In genomic region chr19:4295972-4296771, GRCh38 we compare ENCODE assay signal across 13 cellular contexts. TPM values are rescaled to one million over a fixed set of nuclear protein-coding genes. Genes with fewer than 3 reads are reported as not detected.
DNase-seq lines count a peak whose midpoint lies in the region; ATAC-seq and TF ChIP-seq lines count a peak whose summit lies in the region.
"Had no signal": no experiment of that assay in that cellular context is flagged by ENCODE, and none has a peak within 500 bp of the region (broad histone marks: within the 10 kb centered on the region; RNA-seq: fewer than 3 reads in every experiment).

No MANE protein-coding gene starts in this region.

- no peak overlapping the region for H3K9ac ChIP-seq in trophoblast cell (ENCODE audit: low read length)

- DNase-seq in H4 (ENCODE audit: low spot score) (peak; percentile 66), NCI-H2081 treated with DMSO at 0.1 percent for 48 hours (lab: John Stamatoyannopoulos, UW) (peak; percentile 43), activated B cell treated with CpG ODN at 0.5 μM for 24 hours (no peak), trophoblast cell (no peak), chondrocyte (ENCODE audit: low spot score) (no peak), Caco-2 (no peak)
- no peak for DNase-seq in activated T-helper 1 cell treated with anti-CD3 and anti-CD28 coated beads, Interleukin-12 subunit alpha, Interleukin-12 subunit beta, Interleukin-2, Interleukin-4 antibody, amounts not matched to agents 30 ng/mL and 10 ng/mL and 1 ng/mL, durations not matched to agents 14 hours and 24 hours and 36 hours (ENCODE audit: low spot score)
- DNase-seq: spleen had no signal

- H3K23ac ChIP-seq in trophoblast cell (ENCODE audit: low read length), result no peak overlapping the region

- H3K36me3 ChIP-seq in trophoblast cell (ENCODE audit: control insufficient read depth in 1 of 2, insufficient read depth in 2 of 2, low read length in 2 of 2), result no peaks in the 10 kb centered on the region
- H3K36me3 ChIP-seq in Caco-2 (ENCODE audit: control insufficient read depth, insufficient read depth, low read length), result no peaks in the 10 kb centered on the region
- H3K36me3 ChIP-seq: SJSA1, spleen had no signal

- no peak overlapping the region for H3K18ac ChIP-seq in trophoblast cell (ENCODE audit: low read length)

- H2BK120ac ChIP-seq in trophoblast cell (ENCODE audit: insufficient read depth, low read length, poor library complexity), result no peak overlapping the region

- no peaks in the 10 kb centered on the region for H3K4me1 Mint-ChIP-seq in activated B cell treated with CpG ODN at 0.5 μM for 24 hours
- H3K4me1 Mint-ChIP-seq in chondrocyte (ENCODE audit: low read depth), result no peaks in the 10 kb centered on the region
- H3K4me1 Mint-ChIP-seq in Caco-2 (ENCODE audit: low read depth, unreplicated experiment), result peaks cover under 1% of the 10 kb centered on the region
- H3K4me1 Mint-ChIP-seq in activated T-helper 1 cell treated with anti-CD3 and anti-CD28 coated beads, Interleukin-12 subunit alpha, Interleukin-12 subunit beta, Interleukin-2, Interleukin-4 antibody, amounts not matched to agents 30 ng/mL and 10 ng/mL and 1 ng/mL, durations not matched to agents 14 hours and 24 hours and 36 hours (ENCODE audit: low read depth), result peaks cover 18% of the 10 kb centered on the region
- H3K4me1 Mint-ChIP-seq: memory B cell had no signal

- H3K36me3 Mint-ChIP-seq in activated B cell treated with CpG ODN at 0.5 μM for 24 hours (ENCODE audit: low read depth) (no peaks in the 10 kb centered on the region), chondrocyte (ENCODE audit: low read depth) (no peaks in the 10 kb centered on the region), Caco-2 (ENCODE audit: insufficient read depth, unreplicated experiment) (no peaks in the 10 kb centered on the region)
- H3K36me3 Mint-ChIP-seq in activated T-helper 1 cell treated with anti-CD3 and anti-CD28 coated beads, Interleukin-12 subunit alpha, Interleukin-12 subunit beta, Interleukin-2, Interleukin-4 antibody, amounts not matched to agents 30 ng/mL and 10 ng/mL and 1 ng/mL, durations not matched to agents 14 hours and 24 hours and 36 hours (ENCODE audit: low read depth), result no peaks in the 10 kb centered on the region
- H3K36me3 Mint-ChIP-seq: stimulated activated memory B cell treated with anti-CD40 and anti-IgM and Interleukin-4, amounts not matched to agents 10 μg/mL and 1 μg/mL and 100 μg/mL, for 72 hours had no signal

- TF ChIP-seq CTCF in activated B cell treated with CpG ODN at 0.5 μM for 24 hours (IDR thresholded peaks at IDR 0.05) (no peak), chondrocyte (IDR thresholded peaks at IDR 0.05) (no peak), Caco-2 (IDR thresholded peaks at IDR 0.05; ENCODE audit: insufficient read depth in 1 of 2, low read depth in 1 of 2, low read length in 1 of 2, severe bottlenecking in 1 of 2, unreplicated experiment in 1 of 2) (no peak)

- H3K4me2 ChIP-seq in trophoblast cell (ENCODE audit: low read length), result no peak overlapping the region

- H3K27me3 Mint-ChIP-seq in activated B cell treated with CpG ODN at 0.5 μM for 24 hours (peaks cover 5% of the 10 kb centered on the region), chondrocyte (ENCODE audit: low read depth) (peaks cover 2% of the 10 kb centered on the region), Caco-2 (ENCODE audit: insufficient read depth, unreplicated experiment) (no peaks in the 10 kb centered on the region)
- H3K27me3 Mint-ChIP-seq in activated T-helper 1 cell treated with anti-CD3 and anti-CD28 coated beads, Interleukin-12 subunit alpha, Interleukin-12 subunit beta, Interleukin-2, Interleukin-4 antibody, amounts not matched to agents 30 ng/mL and 10 ng/mL and 1 ng/mL, durations not matched to agents 14 hours and 24 hours and 36 hours (ENCODE audit: insufficient read depth), result no peaks in the 10 kb centered on the region

- peak overlapping the region; percentile 39 for H3K4me3 ChIP-seq in trophoblast cell (ENCODE audit: low read depth, low read length)
- no peak overlapping the region for H3K4me3 ChIP-seq in Caco-2 (ENCODE audit: low read depth, low read length)
- H3K4me3 ChIP-seq: SJSA1, spleen had no signal

- no peaks in the 10 kb centered on the region for H3K79me2 ChIP-seq in trophoblast cell (ENCODE audit: control insufficient read depth, insufficient read depth, low read length, poor library complexity)

- intact Hi-C loops in activated B cell treated with CpG ODN at 0.5 μM for 24 hours (cut with micrococcal nuclease), result no loop called here
- intact Hi-C loops in Caco-2 (cut with micrococcal nuclease; ENCODE audit: unreplicated experiment), result no loop called here
- intact Hi-C loops in activated T-helper 1 cell treated with anti-CD3 and anti-CD28 coated beads, Interleukin-12 subunit alpha, Interleukin-12 subunit beta, Interleukin-2, Interleukin-4 antibody, amounts not matched to agents 30 ng/mL and 10 ng/mL and 1 ng/mL, durations not matched to agents 14 hours and 24 hours and 36 hours (cut with micrococcal nuclease), result no loop called here

- H3K27ac ChIP-seq in trophoblast cell (ENCODE audit: low read depth, low read length), result no peak overlapping the region
- H3K27ac ChIP-seq: SJSA1, spleen had no signal

- H3K9me3 Mint-ChIP-seq in activated B cell treated with CpG ODN at 0.5 μM for 24 hours (no peaks in the 10 kb centered on the region), chondrocyte (ENCODE audit: low read depth) (no peaks in the 10 kb centered on the region), Caco-2 (ENCODE audit: unreplicated experiment) (no peaks in the 10 kb centered on the region)
- H3K9me3 Mint-ChIP-seq in activated T-helper 1 cell treated with anti-CD3 and anti-CD28 coated beads, Interleukin-12 subunit alpha, Interleukin-12 subunit beta, Interleukin-2, Interleukin-4 antibody, amounts not matched to agents 30 ng/mL and 10 ng/mL and 1 ng/mL, durations not matched to agents 14 hours and 24 hours and 36 hours, result no peaks in the 10 kb centered on the region
- H3K9me3 Mint-ChIP-seq: stimulated activated memory B cell treated with anti-CD40 and anti-IgM and Interleukin-4, amounts not matched to agents 10 μg/mL and 1 μg/mL and 100 μg/mL, for 72 hours had no signal

- ATAC-seq in activated B cell treated with CpG ODN at 0.5 μM for 24 hours (ENCODE audit: low read depth) (peak; percentile 37), GM18505 (IDR thresholded peaks at IDR 0.05; ENCODE audit: unreplicated experiment) (no peak)
- ATAC-seq: stimulated activated memory B cell treated with anti-CD40 and anti-IgM and Interleukin-4, amounts not matched to agents 10 μg/mL and 1 μg/mL and 100 μg/mL, for 72 hours had no signal

- POLR2A ChIA-PET in activated B cell treated with CpG ODN at 0.5 μM for 24 hours (lab: Charles Lee) (interaction anchor here (0.6 kb wide), 1 partner anchor 1150 kb away, joined by 3 read pairs; no protein-coding TSS in a partner anchor), Caco-2 (lab: Charles Lee) (interaction anchor here (0.6 to 0.7 kb wide), 2 partner anchors 29 to 47 kb away, joined by 3 read pairs; partner anchors contain the start of gene MPND)

- H4K12ac ChIP-seq in trophoblast cell (ENCODE audit: low read depth, low read length), result no peak overlapping the region

- H3K14ac ChIP-seq in trophoblast cell (ENCODE audit: low read length), result no peak overlapping the region

- H4K8ac ChIP-seq in trophoblast cell (ENCODE audit: low read depth, low read length), result no peak overlapping the region

- H3K4ac ChIP-seq in trophoblast cell (ENCODE audit: low read depth, low read length), result no peak overlapping the region

- H2BK5ac ChIP-seq in trophoblast cell (ENCODE audit: low read depth, low read length, poor library complexity), result no peak overlapping the region

- H3K4me1 ChIP-seq in trophoblast cell (ENCODE audit: control insufficient read depth in 1 of 2, insufficient read depth in 2 of 2, low read length in 2 of 2) (no peaks in the 10 kb centered on the region), Caco-2 (no peaks in the 10 kb centered on the region)
- H3K4me1 ChIP-seq: SJSA1, spleen had no signal

- TF ChIP-seq POLR2A in GM18505 (IDR thresholded peaks at IDR 0.05; ENCODE audit: borderline replicate concordance, extremely low read depth, insufficient read depth, insufficient read length), result no peak

- H2BK12ac ChIP-seq in trophoblast cell (ENCODE audit: low read length), result no peak overlapping the region

- H3K9me3 ChIP-seq in trophoblast cell (ENCODE audit: insufficient read depth, low read depth, low read length) (peaks cover 3% of the 10 kb centered on the region), Caco-2 (no peaks in the 10 kb centered on the region)
- H3K9me3 ChIP-seq: SJSA1, spleen had no signal

- H2AFZ ChIP-seq in trophoblast cell (ENCODE audit: insufficient read depth, low read length, poor library complexity), result no peak overlapping the region

- H4K91ac ChIP-seq in trophoblast cell (ENCODE audit: low read depth, low read length), result no peak overlapping the region

- WGBS in trophoblast cell (ENCODE audit: extremely low coverage, insufficient coverage, insufficient read length), result no CpG with 5 or more reads among the region's 14 CpGs

- CTCF ChIA-PET in activated B cell treated with CpG ODN at 0.5 μM for 24 hours (lab: Charles Lee) (no interaction called here), Caco-2 (lab: Charles Lee) (interaction anchor here (0.6 to 0.7 kb wide), 3 partner anchors 13 to 991 kb away, joined by 3 to 5 read pairs (median 3); no protein-coding TSS in a partner anchor)

- H3K4me3 Mint-ChIP-seq in activated B cell treated with CpG ODN at 0.5 μM for 24 hours (no peak overlapping the region), chondrocyte (ENCODE audit: unreplicated experiment) (no peak overlapping the region), Caco-2 (ENCODE audit: unreplicated experiment) (no peak overlapping the region)
- no peak overlapping the region for H3K4me3 Mint-ChIP-seq in activated T-helper 1 cell treated with anti-CD3 and anti-CD28 coated beads, Interleukin-12 subunit alpha, Interleukin-12 subunit beta, Interleukin-2, Interleukin-4 antibody, amounts not matched to agents 30 ng/mL and 10 ng/mL and 1 ng/mL, durations not matched to agents 14 hours and 24 hours and 36 hours
- H3K4me3 Mint-ChIP-seq: memory B cell; stimulated activated memory B cell treated with anti-CD40 and anti-IgM and Interleukin-4, amounts not matched to agents 10 μg/mL and 1 μg/mL and 100 μg/mL, for 72 hours had no signal

- H3K27ac Mint-ChIP-seq in activated B cell treated with CpG ODN at 0.5 μM for 24 hours (no peak overlapping the region), chondrocyte (ENCODE audit: unreplicated experiment) (no peak overlapping the region), Caco-2 (ENCODE audit: unreplicated experiment) (no peak overlapping the region)
- no peak overlapping the region for H3K27ac Mint-ChIP-seq in activated T-helper 1 cell treated with anti-CD3 and anti-CD28 coated beads, Interleukin-12 subunit alpha, Interleukin-12 subunit beta, Interleukin-2, Interleukin-4 antibody, amounts not matched to agents 30 ng/mL and 10 ng/mL and 1 ng/mL, durations not matched to agents 14 hours and 24 hours and 36 hours
- H3K27ac Mint-ChIP-seq: memory B cell; stimulated activated memory B cell treated with anti-CD40 and anti-IgM and Interleukin-4, amounts not matched to agents 10 μg/mL and 1 μg/mL and 100 μg/mL, for 72 hours had no signal

- H2AK5ac ChIP-seq in trophoblast cell (ENCODE audit: low read length), result no peak overlapping the region

- BruUV-seq in Caco-2 (replicated peaks; lab: Mats Ljungman, UMichigan), result no TSS peak

- no peaks in the 10 kb centered on the region for H3K27me3 ChIP-seq in trophoblast cell (ENCODE audit: insufficient read depth, low read length)
- no peaks in the 10 kb centered on the region for H3K27me3 ChIP-seq in Caco-2 (replicated peaks; ENCODE audit: control insufficient read depth, insufficient read depth, low read length)

- H3K79me1 ChIP-seq in trophoblast cell (ENCODE audit: low read length), result no peaks in the 10 kb centered on the region

RNA-seq across cellular contexts. Expression of gene TMIGD2, which starts 6.0 kb away (rescaled TPM):
- total RNA-seq in H4 (2014; rRNA removed; shearing (Covaris generic)), result not detected in 2 replicates
- total RNA-seq in activated B cell treated with CpG ODN at 0.5 μM for 24 hours (not detected in 2 replicates), chondrocyte (not detected in 3 replicates), Caco-2 (2022) (not detected in 2 replicates)
- polyA plus RNA-seq in trophoblast cell (2013), result 0.89 and 1.2 TPM in 2 replicates
- 11.0 and 13.2 TPM in 2 replicates for total RNA-seq in activated T-helper 1 cell treated with anti-CD3 and anti-CD28 coated beads, Interleukin-12 subunit alpha, Interleukin-12 subunit beta, Interleukin-2, Interleukin-4 antibody, amounts not matched to agents 30 ng/mL and 10 ng/mL and 1 ng/mL, durations not matched to agents 14 hours and 24 hours and 36 hours
- total RNA-seq: G401, SJSA1 had no signal

RNA-seq across cellular contexts. Expression of gene FSD1, which starts 8.2 kb away (rescaled TPM):
- 19.0 and 26.7 TPM in 2 replicates for total RNA-seq in H4 (2014; rRNA removed; shearing (Covaris generic))
- total RNA-seq in activated B cell treated with CpG ODN at 0.5 μM for 24 hours (1.4 and 2.6 TPM in 2 replicates), chondrocyte (8.8 to 13.7 TPM (median 11.6 TPM) in 3 replicates), Caco-2 (2022) (9.0 and 15.6 TPM in 2 replicates)
- 8.7 TPM in 2 replicates for polyA plus RNA-seq in trophoblast cell (2013)
- total RNA-seq in activated T-helper 1 cell treated with anti-CD3 and anti-CD28 coated beads, Interleukin-12 subunit alpha, Interleukin-12 subunit beta, Interleukin-2, Interleukin-4 antibody, amounts not matched to agents 30 ng/mL and 10 ng/mL and 1 ng/mL, durations not matched to agents 14 hours and 24 hours and 36 hours, result 39.1 and 46.5 TPM in 2 replicates

RNA-seq across cellular contexts. Expression of gene SHD, which starts 17.1 kb away (rescaled TPM):
- total RNA-seq in H4 (2014; rRNA removed; shearing (Covaris generic)), result not detected in 2 replicates
- total RNA-seq in activated B cell treated with CpG ODN at 0.5 μM for 24 hours (not detected in 2 replicates), chondrocyte (not detected in 3 replicates), Caco-2 (2022) (1.4 and 3.5 TPM in 2 replicates)
- 4.4 and 5.7 TPM in 2 replicates for polyA plus RNA-seq in trophoblast cell (2013)
- not detected in 2 replicates for total RNA-seq in activated T-helper 1 cell treated with anti-CD3 and anti-CD28 coated beads, Interleukin-12 subunit alpha, Interleukin-12 subunit beta, Interleukin-2, Interleukin-4 antibody, amounts not matched to agents 30 ng/mL and 10 ng/mL and 1 ng/mL, durations not matched to agents 14 hours and 24 hours and 36 hours
- total RNA-seq: G401, SJSA1 had no signal

RNA-seq across cellular contexts. Expression of gene STAP2, which starts 42.5 kb away (rescaled TPM):
- total RNA-seq in H4 (2014; rRNA removed; shearing (Covaris generic)), result 0.19 and 0.78 TPM in 2 replicates
- total RNA-seq in activated B cell treated with CpG ODN at 0.5 μM for 24 hours (1.1 and 1.3 TPM in 2 replicates), chondrocyte (0.85 to 2.0 TPM (median 1.0 TPM) in 3 replicates), Caco-2 (2022) (70.7 and 71.6 TPM in 2 replicates)
- polyA plus RNA-seq in trophoblast cell (2013), result 41.8 and 46.1 TPM in 2 replicates
- 12.9 and 15.0 TPM in 2 replicates for total RNA-seq in activated T-helper 1 cell treated with anti-CD3 and anti-CD28 coated beads, Interleukin-12 subunit alpha, Interleukin-12 subunit beta, Interleukin-2, Interleukin-4 antibody, amounts not matched to agents 30 ng/mL and 10 ng/mL and 1 ng/mL, durations not matched to agents 14 hours and 24 hours and 36 hours

RNA-seq across cellular contexts. Expression of gene MPND, which starts 47.2 kb away (rescaled TPM):
- total RNA-seq in H4 (2014; rRNA removed; shearing (Covaris generic)), result 1.7 and 2.9 TPM in 2 replicates
- total RNA-seq in activated B cell treated with CpG ODN at 0.5 μM for 24 hours (25.2 and 29.8 TPM in 2 replicates), chondrocyte (13.6 to 14.9 TPM (median 14.1 TPM) in 3 replicates), Caco-2 (2022) (34.9 and 35.7 TPM in 2 replicates)
- polyA plus RNA-seq in trophoblast cell (2013), result 13.8 and 15.3 TPM in 2 replicates
- 15.7 and 19.3 TPM in 2 replicates for total RNA-seq in activated T-helper 1 cell treated with anti-CD3 and anti-CD28 coated beads, Interleukin-12 subunit alpha, Interleukin-12 subunit beta, Interleukin-2, Interleukin-4 antibody, amounts not matched to agents 30 ng/mL and 10 ng/mL and 1 ng/mL, durations not matched to agents 14 hours and 24 hours and 36 hours

Comparison
In these comparisons a context has a peak if more than half of its experiments do, and no peak if none do; other contexts are left out.
1. DNase-seq: peak in H4 (single experiment) and NCI-H2081 treated with DMSO at 0.1 percent for 48 hours (single experiment); none in activated B cell treated with CpG ODN at 0.5 μM for 24 hours (single experiment), trophoblast cell (0 of 2), chondrocyte (single experiment), Caco-2 (0 of 2) and activated T-helper 1 cell treated with anti-CD3 and anti-CD28 coated beads, Interleukin-12 subunit alpha, Interleukin-12 subunit beta, Interleukin-2, Interleukin-4 antibody, amounts not matched to agents 30 ng/mL and 10 ng/mL and 1 ng/mL, durations not matched to agents 14 hours and 24 hours and 36 hours (single experiment).
2. RNA of gene TMIGD2, which starts 6.0 kb away (total RNA-seq): 11.0 to 13.2 TPM in activated T-helper 1 cell treated with anti-CD3 and anti-CD28 coated beads, Interleukin-12 subunit alpha, Interleukin-12 subunit beta, Interleukin-2, Interleukin-4 antibody, amounts not matched to agents 30 ng/mL and 10 ng/mL and 1 ng/mL, durations not matched to agents 14 hours and 24 hours and 36 hours; not detected in Caco-2, not detected in chondrocyte, not detected in H4 and not detected in activated B cell treated with CpG ODN at 0.5 μM for 24 hours; every median in the first group is over 10 times any median in the second.